ENCODE assay signal across 1 cellular context in the genomic region with DNA sequence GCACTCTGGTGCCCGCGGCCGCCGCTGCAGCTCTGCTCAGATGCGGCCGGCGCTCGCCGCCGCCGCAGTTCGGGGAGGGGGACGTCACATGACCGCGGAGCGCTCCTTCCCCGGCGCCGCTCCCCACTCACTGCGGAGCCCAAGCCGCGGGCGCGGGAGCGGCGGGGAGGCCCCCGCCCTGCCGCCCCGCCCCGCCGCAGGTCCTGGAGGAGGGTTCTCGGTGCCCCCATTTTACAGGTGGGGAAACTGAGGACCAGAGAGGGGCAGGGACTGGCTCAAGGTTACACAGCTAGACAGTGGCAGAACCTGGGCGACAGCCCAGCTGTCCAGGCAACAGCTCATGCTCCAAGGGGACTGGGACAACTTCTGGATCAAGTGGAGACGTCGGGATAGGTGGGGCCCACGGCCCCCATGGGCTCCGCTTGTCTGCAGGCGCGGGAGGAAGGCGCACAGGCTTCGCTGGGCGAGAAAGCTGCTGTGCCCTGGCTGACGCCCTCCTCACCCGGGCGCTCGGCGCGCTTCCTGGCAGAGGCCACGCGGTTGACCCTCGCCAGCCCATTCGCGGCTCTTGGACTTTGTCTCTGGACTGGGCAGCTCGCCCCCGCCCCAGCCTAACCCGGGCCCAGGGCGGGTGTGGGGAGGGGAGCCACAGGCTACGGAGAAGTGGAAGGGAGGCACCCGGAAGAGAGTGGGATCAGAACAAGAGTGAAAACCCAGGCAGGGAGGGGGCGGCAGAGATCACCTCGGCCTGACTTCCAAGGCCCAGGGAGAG.
TF ChIP-seq lines count a peak whose summit lies in the region.

A gene (minus strand): TSS at position 71 of the 772 bp plus-strand sequence. CDS start 49,325 bp downstream, outside the sequence.

TF ChIP-seq in K562, 482 proteins besides CTCF, POLR2A, EP300 and RAD21 (continued from another document):
- TF ChIP-seq, protein P1, sequence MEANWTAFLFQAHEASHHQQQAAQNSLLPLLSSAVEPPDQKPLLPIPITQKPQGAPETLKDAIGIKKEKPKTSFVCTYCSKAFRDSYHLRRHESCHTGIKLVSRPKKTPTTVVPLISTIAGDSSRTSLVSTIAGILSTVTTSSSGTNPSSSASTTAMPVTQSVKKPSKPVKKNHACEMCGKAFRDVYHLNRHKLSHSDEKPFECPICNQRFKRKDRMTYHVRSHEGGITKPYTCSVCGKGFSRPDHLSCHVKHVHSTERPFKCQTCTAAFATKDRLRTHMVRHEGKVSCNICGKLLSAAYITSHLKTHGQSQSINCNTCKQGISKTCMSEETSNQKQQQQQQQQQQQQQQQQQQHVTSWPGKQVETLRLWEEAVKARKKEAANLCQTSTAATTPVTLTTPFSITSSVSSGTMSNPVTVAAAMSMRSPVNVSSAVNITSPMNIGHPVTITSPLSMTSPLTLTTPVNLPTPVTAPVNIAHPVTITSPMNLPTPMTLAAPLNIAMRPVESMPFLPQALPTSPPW (CRISPR knock-in tag; IDR thresholded peaks at IDR 0.05), result peak; percentile 95
- TF ChIP-seq, protein P2, sequence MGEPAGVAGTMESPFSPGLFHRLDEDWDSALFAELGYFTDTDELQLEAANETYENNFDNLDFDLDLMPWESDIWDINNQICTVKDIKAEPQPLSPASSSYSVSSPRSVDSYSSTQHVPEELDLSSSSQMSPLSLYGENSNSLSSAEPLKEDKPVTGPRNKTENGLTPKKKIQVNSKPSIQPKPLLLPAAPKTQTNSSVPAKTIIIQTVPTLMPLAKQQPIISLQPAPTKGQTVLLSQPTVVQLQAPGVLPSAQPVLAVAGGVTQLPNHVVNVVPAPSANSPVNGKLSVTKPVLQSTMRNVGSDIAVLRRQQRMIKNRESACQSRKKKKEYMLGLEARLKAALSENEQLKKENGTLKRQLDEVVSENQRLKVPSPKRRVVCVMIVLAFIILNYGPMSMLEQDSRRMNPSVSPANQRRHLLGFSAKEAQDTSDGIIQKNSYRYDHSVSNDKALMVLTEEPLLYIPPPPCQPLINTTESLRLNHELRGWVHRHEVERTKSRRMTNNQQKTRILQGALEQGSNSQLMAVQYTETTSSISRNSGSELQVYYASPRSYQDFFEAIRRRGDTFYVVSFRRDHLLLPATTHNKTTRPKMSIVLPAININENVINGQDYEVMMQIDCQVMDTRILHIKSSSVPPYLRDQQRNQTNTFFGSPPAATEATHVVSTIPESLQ (CRISPR knock-in tag; IDR thresholded peaks at IDR 0.05), result 0 out of 2 replicates have a peak, but pooled peaks have one; percentile 89
- TF ChIP-seq XRCC5 (IDR thresholded peaks at IDR 0.05; ENCODE audit: low read depth, low read length) (peak; percentile 59), ZNF766 (CRISPR knock-in tag; conservative IDR thresholded peaks at IDR 0.05) (peak; percentile 77), ZNF586 (CRISPR knock-in tag; conservative IDR thresholded peaks at IDR 0.05) (no peak), ZNF583 (CRISPR knock-in tag; IDR thresholded peaks at IDR 0.05) (0 out of 2 replicates have a peak, but pooled peaks have one; percentile 27), RBM34 (IDR thresholded peaks at IDR 0.05; ENCODE audit: borderline replicate concordance, insufficient read depth, low read length) (no peak), ZFP1 (CRISPR knock-in tag; IDR thresholded peaks at IDR 0.05) (no peak), ZFP30 (CRISPR knock-in tag; IDR thresholded peaks at IDR 0.05; ENCODE audit: borderline replicate concordance) (no peak), PRMT5 (CRISPR knock-in tag; IDR thresholded peaks at IDR 0.05) (no peak), ZNF77 (CRISPR knock-in tag; IDR thresholded peaks at IDR 0.05) (no peak), ZNF212 (CRISPR knock-in tag; IDR thresholded peaks at IDR 0.05) (no peak), ILK (tag; IDR thresholded peaks at IDR 0.05; ENCODE audit: borderline replicate concordance, low read depth) (no peak), GABPB1 (CRISPR knock-in tag; IDR thresholded peaks at IDR 0.05) (peak; percentile 76), BMI1 (IDR thresholded peaks at IDR 0.05; ENCODE audit: low read length) (no peak), NCOA6 (IDR thresholded peaks at IDR 0.05) (no peak), ZNF224 (CRISPR knock-in tag; IDR thresholded peaks at IDR 0.05) (no peak), ZBTB17 (CRISPR knock-in tag; IDR thresholded peaks at IDR 0.05) (no peak), NRF1 (conservative IDR thresholded peaks at IDR 0.05 in 1 of 2, IDR thresholded peaks at IDR 0.05 in 1 of 2) (peak; percentile 53 to 54; a peak in 2 of 4 replicates), TCFL5 (CRISPR knock-in tag; conservative IDR thresholded peaks at IDR 0.05) (no peak), KDM5B (IDR thresholded peaks at IDR 0.05; ENCODE audit: insufficient replicate concordance, low read depth, low read length) (peak; percentile 45), JUNB (CRISPR knock-in tag; conservative IDR thresholded peaks at IDR 0.05) (0 out of 2 replicates have a peak, but pooled peaks have one; percentile 8), MAFF (IDR thresholded peaks at IDR 0.05; ENCODE audit: low read length) (no peak), SIX5 (IDR thresholded peaks at IDR 0.05; ENCODE audit: borderline replicate concordance in 1 of 2, insufficient read depth in 1 of 2, low read depth in 1 of 2, low read length in 2 of 2) (no peak), FOS (IDR thresholded peaks at IDR 0.05; ENCODE audit: extremely low read depth, insufficient read length) (no peak), HDAC8 (tag; IDR thresholded peaks at IDR 0.05) (peak; percentile 92), PURB (CRISPR knock-in tag; IDR thresholded peaks at IDR 0.05; ENCODE audit: low read depth) (no peak), DMBX1 (CRISPR knock-in tag; IDR thresholded peaks at IDR 0.05; ENCODE audit: borderline replicate concordance) (peak; percentile 29), NR1H2 (CRISPR knock-in tag; IDR thresholded peaks at IDR 0.05) (peak; percentile 98)
- TF ChIP-seq, protein P3, sequence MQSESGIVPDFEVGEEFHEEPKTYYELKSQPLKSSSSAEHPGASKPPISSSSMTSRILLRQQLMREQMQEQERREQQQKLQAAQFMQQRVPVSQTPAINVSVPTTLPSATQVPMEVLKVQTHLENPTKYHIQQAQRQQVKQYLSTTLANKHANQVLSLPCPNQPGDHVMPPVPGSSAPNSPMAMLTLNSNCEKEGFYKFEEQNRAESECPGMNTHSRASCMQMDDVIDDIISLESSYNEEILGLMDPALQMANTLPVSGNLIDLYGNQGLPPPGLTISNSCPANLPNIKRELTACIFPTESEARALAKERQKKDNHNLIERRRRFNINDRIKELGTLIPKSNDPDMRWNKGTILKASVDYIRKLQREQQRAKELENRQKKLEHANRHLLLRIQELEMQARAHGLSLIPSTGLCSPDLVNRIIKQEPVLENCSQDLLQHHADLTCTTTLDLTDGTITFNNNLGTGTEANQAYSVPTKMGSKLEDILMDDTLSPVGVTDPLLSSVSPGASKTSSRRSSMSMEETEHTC (IDR thresholded peaks at IDR 0.05), result peak; percentile 44; the same call in 1 of the 2 replicates
- TF ChIP-seq, protein P4, sequence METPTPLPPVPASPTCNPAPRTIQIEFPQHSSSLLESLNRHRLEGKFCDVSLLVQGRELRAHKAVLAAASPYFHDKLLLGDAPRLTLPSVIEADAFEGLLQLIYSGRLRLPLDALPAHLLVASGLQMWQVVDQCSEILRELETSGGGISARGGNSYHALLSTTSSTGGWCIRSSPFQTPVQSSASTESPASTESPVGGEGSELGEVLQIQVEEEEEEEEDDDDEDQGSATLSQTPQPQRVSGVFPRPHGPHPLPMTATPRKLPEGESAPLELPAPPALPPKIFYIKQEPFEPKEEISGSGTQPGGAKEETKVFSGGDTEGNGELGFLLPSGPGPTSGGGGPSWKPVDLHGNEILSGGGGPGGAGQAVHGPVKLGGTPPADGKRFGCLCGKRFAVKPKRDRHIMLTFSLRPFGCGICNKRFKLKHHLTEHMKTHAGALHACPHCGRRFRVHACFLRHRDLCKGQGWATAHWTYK (CRISPR knock-in tag; IDR thresholded peaks at IDR 0.05), result peak; percentile 73; the same call in 1 of the 2 replicates
- TF ChIP-seq, protein P5, sequence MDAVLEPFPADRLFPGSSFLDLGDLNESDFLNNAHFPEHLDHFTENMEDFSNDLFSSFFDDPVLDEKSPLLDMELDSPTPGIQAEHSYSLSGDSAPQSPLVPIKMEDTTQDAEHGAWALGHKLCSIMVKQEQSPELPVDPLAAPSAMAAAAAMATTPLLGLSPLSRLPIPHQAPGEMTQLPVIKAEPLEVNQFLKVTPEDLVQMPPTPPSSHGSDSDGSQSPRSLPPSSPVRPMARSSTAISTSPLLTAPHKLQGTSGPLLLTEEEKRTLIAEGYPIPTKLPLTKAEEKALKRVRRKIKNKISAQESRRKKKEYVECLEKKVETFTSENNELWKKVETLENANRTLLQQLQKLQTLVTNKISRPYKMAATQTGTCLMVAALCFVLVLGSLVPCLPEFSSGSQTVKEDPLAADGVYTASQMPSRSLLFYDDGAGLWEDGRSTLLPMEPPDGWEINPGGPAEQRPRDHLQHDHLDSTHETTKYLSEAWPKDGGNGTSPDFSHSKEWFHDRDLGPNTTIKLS (IDR thresholded peaks at IDR 0.05; ENCODE audit: borderline replicate concordance, low read depth), result no peak; the same call in 1 of the 2 replicates
- TF ChIP-seq, protein P6, sequence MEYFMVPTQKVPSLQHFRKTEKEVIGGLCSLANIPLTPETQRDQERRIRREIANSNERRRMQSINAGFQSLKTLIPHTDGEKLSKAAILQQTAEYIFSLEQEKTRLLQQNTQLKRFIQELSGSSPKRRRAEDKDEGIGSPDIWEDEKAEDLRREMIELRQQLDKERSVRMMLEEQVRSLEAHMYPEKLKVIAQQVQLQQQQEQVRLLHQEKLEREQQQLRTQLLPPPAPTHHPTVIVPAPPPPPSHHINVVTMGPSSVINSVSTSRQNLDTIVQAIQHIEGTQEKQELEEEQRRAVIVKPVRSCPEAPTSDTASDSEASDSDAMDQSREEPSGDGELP (CRISPR knock-in tag; IDR thresholded peaks at IDR 0.05; ENCODE audit: borderline replicate concordance), result peak; percentile 75
